ENCODE assay signal across 8 cellular contexts in the genomic region with DNA sequence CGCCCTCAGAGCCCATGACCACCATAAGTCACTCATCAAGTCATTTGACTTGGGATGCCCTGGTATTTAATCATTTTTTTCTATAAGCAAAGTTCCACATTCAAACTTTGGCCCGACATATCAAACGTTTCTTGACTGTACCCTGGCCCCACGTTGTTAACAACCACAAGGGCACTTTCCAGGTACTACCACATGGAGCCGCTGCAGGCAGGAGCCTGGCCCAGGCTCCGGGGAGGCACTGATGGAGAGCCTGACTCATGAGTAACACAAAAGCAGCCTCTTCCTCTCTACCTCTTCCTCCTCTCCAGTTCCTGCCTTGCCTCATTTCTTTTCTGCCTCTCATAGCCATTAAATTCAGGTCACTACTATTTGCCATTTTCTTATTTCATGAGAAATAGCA.
A peak's percentile ranks its signal among the peaks of the same experiment; 100 is the strongest.
DNase-seq lines count a peak whose midpoint lies in the region; ATAC-seq and TF ChIP-seq lines count a peak whose summit lies in the region.
"Not testable (repeated sequence)": the region's sequence is repeated elsewhere in the genome, so short reads cannot be mapped to it uniquely, and the experiment has no call there.

No MANE protein-coding gene starts in this region.

- intact Hi-C loops in CD4-positive, alpha-beta T cell (cut with DNase I, micrococcal nuclease); PC-3 (cut with micrococcal nuclease): not testable (repeated sequence)

- not testable (repeated sequence) for H3K27me3 ChIP-seq in CD4-positive, alpha-beta T cell (ENCODE audit: control insufficient read depth, insufficient read depth, low read length); PC-3 (ENCODE audit: low read length)

- not testable (repeated sequence) for H3K4me3 Mint-ChIP-seq in CD4-positive, alpha-beta T cell; nephron

- DNase-seq in CD4-positive, alpha-beta T cell: peak; percentile 13 to 59 (median 32)
- DNase-seq in PC-3 (peak; percentile 93), astrocyte of the hippocampus (ENCODE audit: low read depth, low spot score) (peak; percentile 60), germinal center (ENCODE audit: low spot score) (peak; percentile 11)
- DNase-seq in activated CD4-positive, alpha-beta T cell treated with anti-CD3 and anti-CD28 coated beads, Interleukin-2, amount 50 U/mL, for 48 hours: peak; percentile 62 to 75
- DNase-seq in stimulated activated CD8-positive, alpha-beta memory T cell treated with anti-CD3 and anti-CD28 coated beads, Interleukin-2, amount 100 ng/mL, for 48 hours (ENCODE audit: low read depth in 2 of 2): peak; percentile 31 to 55

- H3K9me3 ChIP-seq in CD4-positive, alpha-beta T cell (ENCODE audit: control insufficient read depth, low read length); PC-3 (ENCODE audit: low read length): not testable (repeated sequence)

- not testable (repeated sequence) for H2AFZ ChIP-seq in PC-3 (ENCODE audit: low read length)

- not testable (repeated sequence) for H3K4me3 ChIP-seq in PC-3 (ENCODE audit: low read length)

- H3K9ac ChIP-seq in PC-3 (ENCODE audit: low read length): peak overlapping the region; percentile 68

- not testable (repeated sequence) for H3K9me2 ChIP-seq in PC-3 (replicated peaks; ENCODE audit: low read length)

- H3K36me3 ChIP-seq in PC-3 (ENCODE audit: low read depth, low read length): not testable (repeated sequence)

- H3F3A ChIP-seq in PC-3 (ENCODE audit: low read length, unreplicated experiment): not testable (repeated sequence)

- H3K4me2 ChIP-seq in PC-3 (ENCODE audit: low read length): not testable (repeated sequence)

- not testable (repeated sequence) for H3K27ac Mint-ChIP-seq in CD4-positive, alpha-beta T cell
- H3K27ac Mint-ChIP-seq in nephron: peak overlapping the region; percentile 58 to 92 (median 73)

- H3K27ac ChIP-seq in CD4-positive, alpha-beta T cell (ENCODE audit: low read depth, low read length): not testable (repeated sequence)
- peak overlapping the region; percentile 89 for H3K27ac ChIP-seq in PC-3 (ENCODE audit: low read length)

- not testable (repeated sequence) for H3K79me2 ChIP-seq in PC-3 (ENCODE audit: low read length)

- peaks cover 40% of the 10 kb centered on the region for H3K4me1 ChIP-seq in PC-3 (ENCODE audit: insufficient read depth, low read length)

- not testable (repeated sequence) for H3K4me1 Mint-ChIP-seq in CD4-positive, alpha-beta T cell (ENCODE audit: low read depth)
- peaks cover 25% of the 10 kb centered on the region for H3K4me1 Mint-ChIP-seq in nephron

- POLR2A ChIA-PET in CD4-positive, alpha-beta T cell (lab: Charles Lee); PC-3 (lab: Charles Lee; ENCODE audit: unreplicated experiment): not testable (repeated sequence)

- not testable (repeated sequence) for H3K36me3 Mint-ChIP-seq in CD4-positive, alpha-beta T cell (ENCODE audit: low read depth); nephron (ENCODE audit: low read depth)

- not testable (repeated sequence) for H3K27me3 Mint-ChIP-seq in CD4-positive, alpha-beta T cell; nephron (ENCODE audit: low read depth)

- TF ChIP-seq CTCF in CD4-positive, alpha-beta T cell (IDR thresholded peaks at IDR 0.05); nephron (IDR thresholded peaks at IDR 0.05; ENCODE audit: unreplicated experiment in 3 of 3): not testable (repeated sequence)
- TF ChIP-seq CTCF in PC-3 (conservative IDR thresholded peaks at IDR 0.05; ENCODE audit: low read depth, low read length): peak; percentile 57

- not testable (repeated sequence) for H3K9me3 Mint-ChIP-seq in CD4-positive, alpha-beta T cell; nephron

- peak; percentile 84 for ATAC-seq in CD4-positive, alpha-beta T cell (ENCODE audit: poor library complexity)
- ATAC-seq in HG02973 (IDR thresholded peaks at IDR 0.05; ENCODE audit: unreplicated experiment): peak; percentile 58
- ATAC-seq in PC-3: peak; percentile 34

- CTCF ChIA-PET in CD4-positive, alpha-beta T cell (lab: Charles Lee); PC-3 (lab: Charles Lee): not testable (repeated sequence)

- BruUV-seq in PC-3 (replicated peaks; lab: Mats Ljungman, UMichigan): not testable (repeated sequence)

- not testable (repeated sequence) for H4K20me1 ChIP-seq in PC-3 (ENCODE audit: low read length)

Comparison
In these comparisons a context has a peak if more than half of its experiments do, and no peak if none do; other contexts are left out.
1. ATAC-seq: peak in every context shown above with its lines; median percentile 84 in CD4-positive, alpha-beta T cell; 58 in HG02973; 34 in PC-3.
2. DNase-seq: peak in every context shown above with its lines; median percentile 93 in PC-3; 68 in activated CD4-positive, alpha-beta T cell treated with anti-CD3 and anti-CD28 coated beads, Interleukin-2, amount 50 U/mL, for 48 hours; 60 in astrocyte of the hippocampus; 43 in stimulated activated CD8-positive, alpha-beta memory T cell treated with anti-CD3 and anti-CD28 coated beads, Interleukin-2, amount 100 ng/mL, for 48 hours; 32 in CD4-positive, alpha-beta T cell; 11 in germinal center.